8 cellular contexts compared by ENCODE assay signal in genomic region chr1:20151906-20152598, GRCh38. TPM values are rescaled to one million over a fixed set of nuclear protein-coding genes. Genes with fewer than 3 reads are reported as not detected.
DNase-seq lines count a peak whose midpoint lies in the region; ATAC-seq, FAIRE-seq and TF ChIP-seq lines count a peak whose summit lies in the region.

No MANE protein-coding gene starts in this region.

- no peaks in the 10 kb centered on the region for H3K9me3 Mint-ChIP-seq in neural progenitor cell
- H3K9me3 Mint-ChIP-seq in stimulated activated naive CD8-positive, alpha-beta T cell treated with anti-CD3 and anti-CD28 coated beads, Interleukin-15, amount 100 ng/mL, for 72 hours, result no peaks in the 10 kb centered on the region

- H3K27ac Mint-ChIP-seq in neural progenitor cell, result peak overlapping the region; percentile 33
- peak overlapping the region; percentile 22 to 82 for H3K27ac Mint-ChIP-seq in stimulated activated naive CD8-positive, alpha-beta T cell treated with anti-CD3 and anti-CD28 coated beads, Interleukin-15, amount 100 ng/mL, for 72 hours

- ATAC-seq in stimulated activated naive CD8-positive, alpha-beta T cell treated with anti-CD3 and anti-CD28 coated beads, Interleukin-15, amount 100 ng/mL, for 72 hours, result peak; percentile 93

- H3K4me3 ChIP-seq in KMS-11 (IDR thresholded peaks at IDR 0.05; ENCODE audit: insufficient read depth, low read depth, low read length) (no peak overlapping the region), neural progenitor cell (peak overlapping the region; percentile 33)

- H3K36me3 ChIP-seq in KMS-11 (ENCODE audit: insufficient read depth), result no peaks in the 10 kb centered on the region
- H3K36me3 ChIP-seq in neural progenitor cell, result no peaks in the 10 kb centered on the region

- no peaks in the 10 kb centered on the region for H4K20me1 ChIP-seq in KMS-11 (ENCODE audit: insufficient read depth)
- no peaks in the 10 kb centered on the region for H4K20me1 ChIP-seq in neural progenitor cell (ENCODE audit: low read depth)

- H3K27me3 Mint-ChIP-seq in neural progenitor cell (ENCODE audit: insufficient read depth, low read depth), result peaks cover 3% of the 10 kb centered on the region
- H3K27me3 Mint-ChIP-seq in stimulated activated naive CD8-positive, alpha-beta T cell treated with anti-CD3 and anti-CD28 coated beads, Interleukin-15, amount 100 ng/mL, for 72 hours, result peaks cover 12% of the 10 kb centered on the region

- FAIRE-seq in GM18507 (lab: Jason Lieb, UNC) (peak; percentile 82), frontal cortex (lab: Jason Lieb, UNC) (no peak)

- H3K4me3 Mint-ChIP-seq in neural progenitor cell, result peak overlapping the region; percentile 64
- H3K4me3 Mint-ChIP-seq in stimulated activated naive CD8-positive, alpha-beta T cell treated with anti-CD3 and anti-CD28 coated beads, Interleukin-15, amount 100 ng/mL, for 72 hours, result peak overlapping the region; percentile 59 to 88

- H3K4me2 ChIP-seq in KMS-11 (peak overlapping the region; percentile 21; the same call in 1 of the 2 replicates), neural progenitor cell (peak overlapping the region; percentile 71)

- H3K36me3 Mint-ChIP-seq in neural progenitor cell, result no peaks in the 10 kb centered on the region

- TF ChIP-seq CTCF in KMS-11 (conservative IDR thresholded peaks at IDR 0.05; ENCODE audit: low read depth, low read length) (peak; percentile 87), neural progenitor cell (IDR thresholded peaks at IDR 0.05) (peak; percentile 84)

- no peaks in the 10 kb centered on the region; the same call in 1 of the 2 replicates for H3K27me3 ChIP-seq in KMS-11 (ENCODE audit: insufficient read depth, low read depth)
- no peaks in the 10 kb centered on the region for H3K27me3 ChIP-seq in neural progenitor cell

- no peaks in the 10 kb centered on the region for H3K4me1 ChIP-seq in KMS-11 (ENCODE audit: low read depth, poor library complexity, severe bottlenecking)
- H3K4me1 ChIP-seq in neural progenitor cell, result peaks cover 4% of the 10 kb centered on the region

- H2AFZ ChIP-seq in KMS-11 (ENCODE audit: low read depth), result peak overlapping the region; percentile 67; the same call in 1 of the 2 replicates
- H2AFZ ChIP-seq in neural progenitor cell (replicated peaks), result peak overlapping the region; percentile 78

- H3F3A ChIP-seq in neural progenitor cell (ENCODE audit: low read depth), result no peaks in the 10 kb centered on the region

- no peaks in the 10 kb centered on the region for H3K9me3 ChIP-seq in neural progenitor cell (ENCODE audit: low read depth)

- peak; percentile 74 for DNase-seq in 8988T
- peak; percentile 87 for DNase-seq in GM18507 (ENCODE audit: extremely low spot score, insufficient read length, low read depth)
- peak; percentile 41 to 60 for DNase-seq in SHP77 (lab: John Stamatoyannopoulos, UW)
- DNase-seq in activated gamma-delta T cell treated with Interleukin-2 at 50 U/mL for 16 hours, result peak; percentile 78
- DNase-seq in frontal cortex (ENCODE audit: low spot score in 2 of 2), result peak; percentile 61 to 86
- peak; percentile 89 for DNase-seq in neural progenitor cell (ENCODE audit: low spot score)
- DNase-seq in stimulated activated naive CD8-positive, alpha-beta T cell treated with anti-CD3 and anti-CD28 coated beads, Interleukin-15, amount 100 ng/mL, for 72 hours, result peak; percentile 76 to 78

- H3K9ac ChIP-seq in KMS-11 (no peak overlapping the region), neural progenitor cell (no peak overlapping the region)

- H3K4me1 Mint-ChIP-seq in neural progenitor cell, result peaks cover 7% of the 10 kb centered on the region
- H3K4me1 Mint-ChIP-seq in stimulated activated naive CD8-positive, alpha-beta T cell treated with anti-CD3 and anti-CD28 coated beads, Interleukin-15, amount 100 ng/mL, for 72 hours, result peaks cover 22% of the 10 kb centered on the region

- no peaks in the 10 kb centered on the region for H3K79me2 ChIP-seq in KMS-11 (ENCODE audit: insufficient read depth, low read depth)
- H3K79me2 ChIP-seq in neural progenitor cell (ENCODE audit: low read depth), result no peaks in the 10 kb centered on the region

- H3K27ac ChIP-seq in KMS-11 (no peak overlapping the region), neural progenitor cell (no peak overlapping the region)

RNA-seq across cellular contexts. Expression of gene PLA2G2F, which starts 12.9 kb away (rescaled TPM):
- total RNA-seq in frontal cortex (not detected), neural progenitor cell (ENCODE audit: low replicate concordance) (not detected in 2 replicates)

RNA-seq across cellular contexts. Expression of gene PLA2G2D, which starts 32.7 kb away (rescaled TPM):
- total RNA-seq in frontal cortex (not detected), neural progenitor cell (ENCODE audit: low replicate concordance) (not detected in 2 replicates)

RNA-seq across cellular contexts. Expression of gene UBXN10, which starts 33.8 kb away (rescaled TPM):
- total RNA-seq in frontal cortex, result 3.3 TPM
- 0.37 and 0.43 TPM in 2 replicates for total RNA-seq in neural progenitor cell (ENCODE audit: low replicate concordance)

RNA-seq across cellular contexts. Expression of gene PLA2G2C, which starts 34.3 kb away (rescaled TPM):
- total RNA-seq in frontal cortex (not detected), neural progenitor cell (ENCODE audit: low replicate concordance) (not detected in 2 replicates)
